Comparison of ENCODE assay signal across 13 cellular contexts in the genomic region with DNA sequence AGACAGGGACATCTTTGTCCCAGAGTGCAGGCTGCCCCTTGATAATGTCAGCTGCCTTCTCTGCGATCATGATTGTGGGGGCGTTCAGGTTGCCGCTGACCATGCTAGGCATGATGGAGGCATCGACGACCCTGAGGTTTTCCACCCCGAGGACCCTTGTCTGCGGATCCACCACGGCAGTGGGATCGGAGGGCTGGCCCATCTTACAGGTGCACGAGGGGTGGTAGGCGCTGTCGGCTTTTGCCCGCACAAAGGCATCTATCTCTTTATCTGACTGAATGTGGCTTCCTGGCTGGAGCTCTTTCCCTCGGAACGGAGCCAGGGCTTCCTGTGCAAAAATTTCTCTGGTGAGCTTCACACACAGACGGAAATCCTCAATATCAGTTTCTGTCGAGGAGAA. TPM values are rescaled to one million over a fixed set of nuclear protein-coding genes. Genes with fewer than 3 reads are reported as not detected.
"Had no signal": no experiment of that assay in that cellular context is flagged by ENCODE, and none has a peak within 500 bp of the region (broad histone marks: within the 10 kb centered on the region; RNA-seq: fewer than 3 reads in every experiment).

No MANE protein-coding gene starts in this region.

- H3K9me3 ChIP-seq: ovary, upper lobe of left lung had no signal

- H3K27ac ChIP-seq: foreskin keratinocyte, ovary, upper lobe of left lung had no signal

- H3K4me1 ChIP-seq: foreskin keratinocyte, upper lobe of left lung had no signal

- DNase-seq: activated T-cell treated with anti-CD3 and anti-CD28 coated beads, Interleukin-2, amount 50 U/mL, for 24 hours; central memory CD4-positive, alpha-beta T cell; cortex of kidney; effector CD8-positive, alpha-beta T cell; foreskin keratinocyte; left colon; stimulated activated CD4-positive, alpha-beta T cell treated with anti-CD3 and anti-CD28 coated beads, Interleukin-2, amount 100 ng/mL, for 48 hours; stimulated activated naive CD4-positive, alpha-beta T cell; T-helper 9 cell; upper lobe of left lung had no signal

- H3K36me3 ChIP-seq: ovary had no signal

- H3K4me3 ChIP-seq: lung, ovary, upper lobe of left lung had no signal

- H3K27me3 ChIP-seq: foreskin keratinocyte, ovary, upper lobe of left lung had no signal

RNA-seq across cellular contexts. Expression of gene IL17RB, which starts 28.6 kb away (rescaled TPM):
- total RNA-seq: foreskin keratinocyte, SK-MEL-5 had no signal
- polyA plus RNA-seq: foreskin keratinocyte had no signal
